ENCODE assay signal across 10 cellular contexts in genomic region chr16:87986361-87986849, GRCh38. TPM values are rescaled to one million over a fixed set of nuclear protein-coding genes. Genes with fewer than 3 reads are reported as not detected.
DNase-seq lines count a peak whose midpoint lies in the region; ATAC-seq and TF ChIP-seq lines count a peak whose summit lies in the region.
"Not testable (repeated sequence)": the region's sequence is repeated elsewhere in the genome, so short reads cannot be mapped to it uniquely, and the experiment has no call there.
"Had no signal": no experiment of that assay in that cellular context is flagged by ENCODE, and none has a peak within 500 bp of the region (broad histone marks: within the 10 kb centered on the region; RNA-seq: fewer than 3 reads in every experiment).

No MANE protein-coding gene starts in this region.

- POLR2A ChIA-PET in HEK293 (lab: Yijun Ruan, JAX): not testable (repeated sequence)

- DNase-seq in AG09319 (ENCODE audit: extremely low read depth, low read depth) (peak; percentile 10), adrenal gland (peak; percentile 59 to 92 (median 83)), fibroblast of lung (ENCODE audit: low read depth in 2 of 2) (peak; percentile 25 to 58)
- DNase-seq in activated CD8-positive, alpha-beta memory T cell treated with anti-CD3 and anti-CD28 coated beads for 1 hour (ENCODE audit: extremely low read depth in 1 of 2, low read depth in 1 of 2): peak; percentile 8 to 11
- DNase-seq in naive B cell: not testable (repeated sequence)
- DNase-seq in stimulated activated CD4-positive, alpha-beta T cell treated with anti-CD3 and anti-CD28 coated beads, TNF-alpha, amount 100 ng/mL, for 24 hours (ENCODE audit: low read depth in 3 of 3): peak in 2 of 3 experiments; percentile 20 to 41

- H3K4me1 ChIP-seq in HEK293 (ENCODE audit: control insufficient read depth, insufficient read depth, low read length); OCI-LY1 (ENCODE audit: insufficient read depth, low read length, severe bottlenecking); adrenal gland (replicated peaks in 1 of 2); fibroblast of lung (ENCODE audit: control insufficient read depth, extremely low read depth, insufficient read depth, low read length): not testable (repeated sequence)

- CTCF ChIA-PET in HEK293 (lab: Yijun Ruan, JAX): interaction anchor here (0.6 kb wide), 2 partner anchors 29 to 47 kb away, joined by 3 read pairs; no protein-coding TSS in a partner anchor

- not testable (repeated sequence) for TF ChIP-seq CTCF in AG09319 (IDR thresholded peaks at IDR 0.05; ENCODE audit: low read depth, low read length); HEK293 (tag by site-specific recombination; IDR thresholded peaks at IDR 0.05); adrenal gland (IDR thresholded peaks at IDR 0.05); fibroblast of lung (conservative IDR thresholded peaks at IDR 0.05 in 1 of 2, IDR thresholded peaks at IDR 0.05 in 1 of 2; ENCODE audit: low read depth in 1 of 2, low read length in 2 of 2)
- TF ChIP-seq CTCF in OCI-LY1 (IDR thresholded peaks at IDR 0.05; ENCODE audit: low read length): peak; percentile 10; the same call in 1 of the 2 replicates

- H3K79me2 ChIP-seq in OCI-LY1 (ENCODE audit: insufficient read depth, low read length); fibroblast of lung (ENCODE audit: control insufficient read depth, insufficient read depth, low read length): not testable (repeated sequence)

- H3K4me3 ChIP-seq in HEK293 (ENCODE audit: low read depth, low read length); OCI-LY1 (ENCODE audit: low read depth, low read length, poor library complexity, severe bottlenecking); adrenal gland; fibroblast of lung (replicated peaks in 1 of 4; ENCODE audit: control extremely low read depth in 1 of 4, insufficient read depth in 1 of 4, low read depth in 3 of 4, low read length in 4 of 4): not testable (repeated sequence)

- H3K36me3 ChIP-seq in HEK293 (ENCODE audit: control insufficient read depth in 2 of 2, insufficient read depth in 1 of 2, low read length in 2 of 2): peaks cover 3 to 35% of the 10 kb centered on the region in 2 experiments; a peak in 2 of 3 replicates
- peaks cover 36% of the 10 kb centered on the region for H3K36me3 ChIP-seq in OCI-LY1 (ENCODE audit: insufficient read depth, low read length)
- H3K36me3 ChIP-seq in adrenal gland (replicated peaks in 1 of 2): peaks cover 0 to 24% of the 10 kb centered on the region in 2 donors
- H3K36me3 ChIP-seq in fibroblast of lung (ENCODE audit: control insufficient read depth, insufficient read depth, low read length): not testable (repeated sequence)

- not testable (repeated sequence) for H4K20me1 ChIP-seq in OCI-LY1 (ENCODE audit: insufficient read depth, low read length); fibroblast of lung (ENCODE audit: control insufficient read depth, extremely low read depth, insufficient read depth, low read length)

- H3K4me2 ChIP-seq in OCI-LY1 (ENCODE audit: low read length); fibroblast of lung (ENCODE audit: extremely low read depth, insufficient read depth, low read length): not testable (repeated sequence)

- not testable (repeated sequence) for H3K27ac ChIP-seq in HEK293 (ENCODE audit: extremely low read depth, low read depth, low read length); OCI-LY1 (ENCODE audit: low read depth, low read length, poor library complexity, severe bottlenecking); fibroblast of lung (ENCODE audit: insufficient read depth, low read length)
- peak overlapping the region in 3 of 5 donors; percentile 57 to 63 (median 60) for H3K27ac ChIP-seq in adrenal gland

- H3K27me3 Mint-ChIP-seq in naive B cell: not testable (repeated sequence)

- not testable (repeated sequence) for H3F3A ChIP-seq in OCI-LY1 (ENCODE audit: insufficient read depth, low read length)

- not testable (repeated sequence) for TF ChIP-seq POLR2A in adrenal gland (IDR thresholded peaks at IDR 0.05)

- ATAC-seq in naive B cell (ENCODE audit: low read depth in 2 of 2): peak; percentile 43 to 46

- H3K27me3 ChIP-seq in OCI-LY1 (ENCODE audit: insufficient read depth, low read length); adrenal gland; fibroblast of lung (ENCODE audit: control insufficient read depth, insufficient read depth, low read length): not testable (repeated sequence)

- peak overlapping the region in 3 of 6 donors; percentile 47 to 52 (median 47) for H3K27ac Mint-ChIP-seq in naive B cell

- H3K4me3 Mint-ChIP-seq in naive B cell: not testable (repeated sequence)

- not testable (repeated sequence) for H3K9me3 ChIP-seq in HEK293 (ENCODE audit: control insufficient read depth, insufficient read depth, low read depth, low read length); OCI-LY1 (ENCODE audit: low read length); adrenal gland (replicated peaks in 1 of 3); fibroblast of lung (ENCODE audit: control insufficient read depth, insufficient read depth, low read depth, low read length)

- peaks cover 14 to 15% of the 10 kb centered on the region in 2 donors for H3K36me3 Mint-ChIP-seq in naive B cell

- H2AFZ ChIP-seq in OCI-LY1 (ENCODE audit: low read length); fibroblast of lung (ENCODE audit: low read length): not testable (repeated sequence)

- H3K9me2 ChIP-seq in OCI-LY1 (ENCODE audit: low read depth, low read length): not testable (repeated sequence)

- H3K9me3 Mint-ChIP-seq in naive B cell: not testable (repeated sequence)

- not testable (repeated sequence) for H3K9ac ChIP-seq in OCI-LY1 (ENCODE audit: low read length); fibroblast of lung (ENCODE audit: insufficient read depth, low read length)

- 32 to 62% (median 37%) methylated on average over 4 to 5 of the region's 5 CpGs for WGBS in adrenal gland, 4 donors

- intact Hi-C loops in adrenal gland (cut with DNase I): not testable (repeated sequence)

- peaks cover 6 to 13% (median 9%) of the 10 kb centered on the region in 3 donors for H3K4me1 Mint-ChIP-seq in naive B cell

TF ChIP-seq in HEK293, 187 proteins besides CTCF, POLR2A, EP300 and RAD21:
- peak; percentile 67 for TF ChIP-seq GLIS1 (tag by site-specific recombination; IDR thresholded peaks at IDR 0.05)
- 0 out of 2 replicates have a peak, but pooled peaks have one; percentile 12 for TF ChIP-seq ZNF335 (tag by site-specific recombination; conservative IDR thresholded peaks at IDR 0.05)
TF ChIP-seq in HEK293: peak in this region for 2; not testable (repeated sequence) for 185.

RNA-seq across cellular contexts. Expression of gene BANP, which starts 35.2 kb away (rescaled TPM):
- total RNA-seq in adrenal gland (10 to 100 TPM; 16.8 to 29.8 (median 22.2) TPM), fibroblast of lung (28.0 and 31.0 TPM in 2 replicates)
- polyA plus RNA-seq in adrenal gland (10 to 100 TPM; 10.4 to 23.6 (median 19.2) TPM), fibroblast of lung (9.3 and 12.2 TPM in 2 replicates), naive B cell (ENCODE audit: low read depth in 6 of 6) (10 to 100 TPM; 24.3 to 40.1 (median 28.5) TPM)
- 6.0 and 8.8 TPM in 2 replicates for polyA plus RNA-seq in fibroblast of lung (2012)
- 20.4 and 30.4 TPM in 2 replicates for polyA minus RNA-seq in fibroblast of lung (ENCODE audit: low replicate concordance)

RNA-seq across cellular contexts. Expression of gene CA5A, which starts 50.1 kb away (rescaled TPM):
- under 1 TPM in 1 of 8 donors, not detected in 7; 0.56 TPM for total RNA-seq in adrenal gland
- not detected for polyA plus RNA-seq in adrenal gland
- total RNA-seq in fibroblast of lung: not detected in 2 replicates
- not detected in 2 replicates for polyA plus RNA-seq in fibroblast of lung
- polyA plus RNA-seq in fibroblast of lung (2012): not detected in 2 replicates
- polyA minus RNA-seq in fibroblast of lung (ENCODE audit: low replicate concordance): not detected in 2 replicates
- not detected for polyA plus RNA-seq in naive B cell (ENCODE audit: low read depth in 6 of 6)
- total RNA-seq: cardiac septum had no signal
- polyA plus RNA-seq: IgD-negative memory B cell had no signal
